12 cellular contexts compared by ENCODE assay signal in genomic region chr6:164928366-164929154, GRCh38.
DNase-seq lines count a peak whose midpoint lies in the region; ATAC-seq and TF ChIP-seq lines count a peak whose summit lies in the region.
"Had no signal": no experiment of that assay in that cellular context is flagged by ENCODE, and none has a peak within 500 bp of the region (broad histone marks: within the 10 kb centered on the region; RNA-seq: fewer than 3 reads in every experiment).

No MANE protein-coding gene starts in this region.

- no peaks in the 10 kb centered on the region for H3K9me3 ChIP-seq in CD8-positive, alpha-beta T cell (ENCODE audit: low read length)
- H3K9me3 ChIP-seq: thoracic aorta had no signal

- H3K4me1 ChIP-seq in CD8-positive, alpha-beta T cell (ENCODE audit: insufficient read depth, low read length): no peaks in the 10 kb centered on the region

- CTCF ChIA-PET in CD8-positive, alpha-beta T cell (lab: Charles Lee): interaction anchor here (0.5 to 1.4 kb wide), 5 partner anchors 11 to 99 kb away, joined by 3 to 5 read pairs (median 3); no protein-coding TSS in a partner anchor

- H3K27me3 ChIP-seq in dorsolateral prefrontal cortex: no peaks in the 10 kb centered on the region
- no peaks in the 10 kb centered on the region for H3K27me3 ChIP-seq in CD8-positive, alpha-beta T cell (ENCODE audit: insufficient read depth, low read length)

- peak in 2 of 56 donors; percentile 8 for TF ChIP-seq CTCF in dorsolateral prefrontal cortex (IDR thresholded peaks at IDR 0.05 in 54 of 56, conservative IDR thresholded peaks at IDR 0.05 in 2 of 56; ENCODE audit: low read depth in 1 of 56, partially characterized antibody in 56 of 56)
- TF ChIP-seq CTCF in CD8-positive, alpha-beta T cell (IDR thresholded peaks at IDR 0.05): no peak

- H3K4me1 Mint-ChIP-seq in CD8-positive, alpha-beta T cell (ENCODE audit: low read depth): no peaks in the 10 kb centered on the region
- H3K4me1 Mint-ChIP-seq: CD14-positive monocyte, nephron progenitor cell had no signal

- peak; percentile 76 for DNase-seq in Ammon's horn (ENCODE audit: low spot score)
- DNase-seq in NCI-H748 (lab: John Stamatoyannopoulos, UW; ENCODE audit: unreplicated experiment): peak; percentile 76
- DNase-seq in dorsolateral prefrontal cortex: peak in 8 of 10 donors; percentile 31 to 58 (median 52)
- DNase-seq in pons (ENCODE audit: low spot score): peak; percentile 32
- no peak for DNase-seq in GDM1 (lab: John Stamatoyannopoulos, UW)
- no peak for DNase-seq in stimulated activated CD4-positive, alpha-beta T cell treated with anti-CD3 and anti-CD28 coated beads, Interleukin-12 subunit alpha, Interleukin-12 subunit beta, amount 100 ng/mL, for 4 hours
- no peak for DNase-seq in CD8-positive, alpha-beta T cell
- DNase-seq: effector CD4-positive, alpha-beta T cell; nephron progenitor cell had no signal

- H3K36me3 Mint-ChIP-seq in CD8-positive, alpha-beta T cell: no peaks in the 10 kb centered on the region
- H3K36me3 Mint-ChIP-seq: CD14-positive monocyte had no signal

- no peak overlapping the region for H3K27ac Mint-ChIP-seq in CD8-positive, alpha-beta T cell
- H3K27ac Mint-ChIP-seq: CD14-positive monocyte, nephron progenitor cell had no signal

- no peaks in the 10 kb centered on the region for H3K27me3 Mint-ChIP-seq in CD8-positive, alpha-beta T cell (ENCODE audit: low read depth)

- H3K27ac ChIP-seq in dorsolateral prefrontal cortex: peak overlapping the region in 58 of 59 donors; percentile 1 to 92 (median 78)
- H3K27ac ChIP-seq in CD8-positive, alpha-beta T cell (ENCODE audit: low read depth, low read length): no peak overlapping the region
- H3K27ac ChIP-seq: thoracic aorta had no signal

- POLR2A ChIA-PET in CD8-positive, alpha-beta T cell (lab: Charles Lee): no interaction called here

- ATAC-seq in GM18502 (IDR thresholded peaks at IDR 0.05; ENCODE audit: poor library complexity, unreplicated experiment): no peak
- ATAC-seq in CD8-positive, alpha-beta T cell: no peak

- H3K9me3 Mint-ChIP-seq in CD8-positive, alpha-beta T cell: no peaks in the 10 kb centered on the region

- peak overlapping the region; percentile 39 to 80 (median 60) for H3K4me3 ChIP-seq in dorsolateral prefrontal cortex
- H3K4me3 ChIP-seq in CD8-positive, alpha-beta T cell (ENCODE audit: low read depth, low read length): no peak overlapping the region
- H3K4me3 ChIP-seq: thoracic aorta had no signal

- H3K36me3 ChIP-seq in CD8-positive, alpha-beta T cell (ENCODE audit: insufficient read depth, low read length): no peaks in the 10 kb centered on the region
- H3K36me3 ChIP-seq: thoracic aorta had no signal

- intact Hi-C loops in dorsolateral prefrontal cortex (cut with DNase I): loop anchor here (5.0 to 10.0 kb wide), 5 partner anchors 96 to 1511 kb away; no protein-coding TSS in a partner anchor
- intact Hi-C loops in CD8-positive, alpha-beta T cell (cut with DNase I, micrococcal nuclease): loop anchor here (5.0 kb wide), 2 partner anchors 1501 to 1756 kb away; no protein-coding TSS in a partner anchor

- H3K4me3 Mint-ChIP-seq in CD8-positive, alpha-beta T cell: no peak overlapping the region
- H3K4me3 Mint-ChIP-seq: CD14-positive monocyte, nephron progenitor cell had no signal

Comparison
In these comparisons a context has a peak if more than half of its experiments do, and no peak if none do; other contexts are left out.
1. DNase-seq: peak in Ammon's horn (single experiment), NCI-H748 (single experiment), dorsolateral prefrontal cortex (8 of 10) and pons (single experiment); none in GDM1 (single experiment), stimulated activated CD4-positive, alpha-beta T cell treated with anti-CD3 and anti-CD28 coated beads, Interleukin-12 subunit alpha, Interleukin-12 subunit beta, amount 100 ng/mL, for 4 hours (single experiment) and CD8-positive, alpha-beta T cell (0 of 7).